20 cellular contexts compared by ENCODE assay signal in the genomic region with DNA sequence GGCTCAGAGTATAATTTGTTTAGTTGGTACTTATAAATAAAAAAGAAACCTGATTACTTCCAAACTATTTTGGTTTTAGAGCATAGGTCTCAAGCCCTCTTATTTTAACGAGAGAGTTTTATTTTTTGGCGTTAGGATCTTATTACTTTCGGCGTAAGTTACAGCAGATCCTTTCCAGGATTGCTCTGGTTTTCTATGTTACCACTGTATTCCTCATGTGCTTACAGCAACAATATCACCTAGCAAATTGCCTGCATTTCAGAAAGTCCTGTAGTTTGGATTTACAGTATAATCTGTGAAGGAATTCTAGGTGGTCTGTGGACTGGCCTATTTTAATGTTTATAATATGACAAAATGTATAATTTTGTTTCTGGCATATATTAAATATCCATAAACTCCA. TPM values are rescaled to one million over a fixed set of nuclear protein-coding genes. Genes with fewer than 3 reads are reported as not detected.
DNase-seq lines count a peak whose midpoint lies in the region; ATAC-seq, FAIRE-seq and TF ChIP-seq lines count a peak whose summit lies in the region.
"Had no signal": no experiment of that assay in that cellular context is flagged by ENCODE, and none has a peak within 500 bp of the region (broad histone marks: within the 10 kb centered on the region; RNA-seq: fewer than 3 reads in every experiment).

No MANE protein-coding gene starts in this region.

- H3K79me2 ChIP-seq in astrocyte (ENCODE audit: insufficient read depth, low read length) (no peaks in the 10 kb centered on the region), keratinocyte (ENCODE audit: control insufficient read depth, insufficient read depth, low read length) (no peaks in the 10 kb centered on the region)

- H3K36me3 ChIP-seq in astrocyte (ENCODE audit: insufficient read depth, low read length) (no peaks in the 10 kb centered on the region), keratinocyte (ENCODE audit: control insufficient read depth in 2 of 2, extremely low read depth in 1 of 2, insufficient read depth in 2 of 2, low read length in 2 of 2) (peaks cover 0 to 3% of the 10 kb centered on the region in 2 experiments)

- H3K9me3 Mint-ChIP-seq in Calu3 (ENCODE audit: low read depth, unreplicated experiment), result no peaks in the 10 kb centered on the region
- H3K9me3 Mint-ChIP-seq in astrocyte (ENCODE audit: unreplicated experiment), result no peaks in the 10 kb centered on the region
- H3K9me3 Mint-ChIP-seq: natural killer cell treated with Interleukin-12 subunit alpha and Interleukin-12 subunit beta and Interleukin-15 and Interleukin-18, amount 100 ng/mL, for 72 hours had no signal

- CTCF ChIA-PET in Calu3 (lab: Charles Lee), result no interaction called here

- H2AFZ ChIP-seq in astrocyte (ENCODE audit: low read depth, low read length) (no peak overlapping the region), keratinocyte (ENCODE audit: control insufficient read depth, low read length) (no peak overlapping the region)

- peak overlapping the region; percentile 100 for H3K27ac Mint-ChIP-seq in Calu3 (ENCODE audit: unreplicated experiment)
- peak overlapping the region; percentile 41 for H3K27ac Mint-ChIP-seq in astrocyte (ENCODE audit: unreplicated experiment)
- H3K27ac Mint-ChIP-seq: activated CD4-positive, alpha-beta memory T cell treated with anti-CD3 and anti-CD28 coated beads, Interleukin-2, amount 10 ng/mL, durations not matched to agents 7 days and 5 days; activated naive CD4-positive, alpha-beta T cell treated with anti-CD3 and anti-CD28 coated beads for 36 hours; CD4-positive, alpha-beta memory T cell; T-helper 17 cell had no signal

- dilution Hi-C loops in keratinocyte (cut with MboI; ENCODE audit: extremely low pct_ligation_motif_present, low sequenced_read_pairs), result no loop called here

- FAIRE-seq in astrocyte (lab: Jason Lieb, UNC) (no peak), keratinocyte (lab: Jason Lieb, UNC) (no peak)
- FAIRE-seq: H1 had no signal

- intact Hi-C loops in Calu3 (cut with micrococcal nuclease; ENCODE audit: unreplicated experiment), result no loop called here
- intact Hi-C loops in sciatic nerve (cut with DNase I), result no loop called here

- ATAC-seq in sciatic nerve (peak; percentile 59), GM21825 (IDR thresholded peaks at IDR 0.05; ENCODE audit: unreplicated experiment) (no peak), HG02642 (IDR thresholded peaks at IDR 0.05; ENCODE audit: poor library complexity, unreplicated experiment) (no peak)
- ATAC-seq: T-helper 17 cell had no signal

- H3K27me3 Mint-ChIP-seq in Calu3 (ENCODE audit: unreplicated experiment) (no peaks in the 10 kb centered on the region), astrocyte (ENCODE audit: low read depth, unreplicated experiment) (no peaks in the 10 kb centered on the region)
- H3K27me3 Mint-ChIP-seq: activated CD4-positive, alpha-beta memory T cell treated with anti-CD3 and anti-CD28 coated beads, Interleukin-2, amount 10 ng/mL, durations not matched to agents 7 days and 5 days; CD4-positive, alpha-beta memory T cell; natural killer cell treated with Interleukin-12 subunit alpha and Interleukin-12 subunit beta and Interleukin-15 and Interleukin-18, amount 100 ng/mL, for 72 hours; T-helper 17 cell had no signal

- no peaks in the 10 kb centered on the region for H3K9me1 ChIP-seq in keratinocyte (ENCODE audit: control insufficient read depth, extremely low read depth, insufficient read depth, low read length)

- H3K36me3 Mint-ChIP-seq in Calu3 (ENCODE audit: insufficient read depth, unreplicated experiment) (peaks cover 7% of the 10 kb centered on the region), astrocyte (ENCODE audit: low read depth, unreplicated experiment) (peaks cover 18% of the 10 kb centered on the region)

- H4K20me1 ChIP-seq in astrocyte (ENCODE audit: insufficient read depth, low read length) (no peaks in the 10 kb centered on the region), keratinocyte (ENCODE audit: control insufficient read depth, extremely low read depth, insufficient read depth, low read length) (no peaks in the 10 kb centered on the region)

- no peak for DNase-seq in Calu3
- DNase-seq in astrocyte (ENCODE audit: low read depth), result no peak
- DNase-seq in keratinocyte (ENCODE audit: low read depth, low spot score), result no peak
- DNase-seq in sciatic nerve (ENCODE audit: low spot score), result no peak
- no peak for DNase-seq in NCI-H2171 (lab: John Stamatoyannopoulos, UW)
- DNase-seq in DMS 273 treated with DMSO at 0.1 percent for 48 hours (lab: John Stamatoyannopoulos, UW), result no peak
- DNase-seq: activated CD4-positive, alpha-beta memory T cell treated with anti-CD3 and anti-CD28 coated beads, Interleukin-2, amount 10 ng/mL, durations not matched to agents 7 days and 5 days; activated naive CD4-positive, alpha-beta T cell treated with anti-CD3 and anti-CD28 coated beads for 36 hours; activated T-cell treated with anti-CD3 and anti-CD28 coated beads, Interleukin-2, amount 50 U/mL, for 1 hour; CD4-positive, alpha-beta memory T cell; cortex of kidney; DMS79 treated with DMSO at 0.1 percent for 48 hours; NCI-H2029 treated with DMSO at 0.1 percent for 48 hours; NCI-H510A treated with DMSO at 0.1 percent for 48 hours; stimulated activated CD4-positive, alpha-beta T cell treated with anti-CD3 and anti-CD28 coated beads, Interleukin-12 subunit alpha, Interleukin-12 subunit beta, amount 100 ng/mL, for 4 hours; T-helper 17 cell had no signal

- no peaks in the 10 kb centered on the region for H3K9me3 ChIP-seq in astrocyte (ENCODE audit: insufficient read depth, low read depth, low read length)
- no peaks in the 10 kb centered on the region for H3K9me3 ChIP-seq in keratinocyte (ENCODE audit: control insufficient read depth, low read depth, low read length)

- H3K4me2 ChIP-seq in astrocyte (ENCODE audit: low read length) (peak overlapping the region; percentile 62), keratinocyte (ENCODE audit: control insufficient read depth, extremely low read depth, insufficient read depth, low read depth, low read length) (peak overlapping the region; percentile 23)

- TF ChIP-seq CTCF in Calu3 (IDR thresholded peaks at IDR 0.05; ENCODE audit: unreplicated experiment) (no peak), astrocyte (IDR thresholded peaks at IDR 0.05; ENCODE audit: insufficient read depth, low read depth, low read length) (no peak), keratinocyte (optimal IDR thresholded peaks at IDR 0.05 in 1 of 3, IDR thresholded peaks at IDR 0.05 in 1 of 3, conservative IDR thresholded peaks at IDR 0.05 in 1 of 3; ENCODE audit: extremely low read depth in 1 of 3, insufficient read depth in 2 of 3, low read length in 3 of 3) (no peak)

- H3K4me1 Mint-ChIP-seq in Calu3 (ENCODE audit: low read depth, unreplicated experiment) (peaks cover 14% of the 10 kb centered on the region), astrocyte (ENCODE audit: low read depth, unreplicated experiment) (peaks cover 35% of the 10 kb centered on the region)

- BruUV-seq in Calu3 (replicated peaks; lab: Mats Ljungman, UMichigan), result TSS peak; percentile 79

- H3K4me1 ChIP-seq in astrocyte (ENCODE audit: insufficient read depth, low read length) (peaks cover 27% of the 10 kb centered on the region), keratinocyte (ENCODE audit: control insufficient read depth, extremely low read depth, insufficient read depth, low read length) (peaks cover 13% of the 10 kb centered on the region)

- no peaks in the 10 kb centered on the region for H3K27me3 ChIP-seq in astrocyte (ENCODE audit: insufficient read depth, low read length)
- no peaks in the 10 kb centered on the region for H3K27me3 ChIP-seq in keratinocyte (ENCODE audit: control insufficient read depth, extremely low read depth, insufficient read depth, low read length)

- H3K4me3 ChIP-seq in astrocyte (ENCODE audit: insufficient read depth, low read depth, low read length), result no peak overlapping the region
- H3K4me3 ChIP-seq in keratinocyte (ENCODE audit: control insufficient read depth in 2 of 3, extremely low read depth in 1 of 3, insufficient read depth in 2 of 3, low read depth in 1 of 3, low read length in 3 of 3), result no peak overlapping the region

- H3K4me3 Mint-ChIP-seq in Calu3 (ENCODE audit: low read depth, unreplicated experiment) (no peak overlapping the region), astrocyte (ENCODE audit: unreplicated experiment) (no peak overlapping the region)
- H3K4me3 Mint-ChIP-seq: activated CD4-positive, alpha-beta memory T cell treated with anti-CD3 and anti-CD28 coated beads, Interleukin-2, amount 10 ng/mL, durations not matched to agents 7 days and 5 days; activated naive CD4-positive, alpha-beta T cell treated with anti-CD3 and anti-CD28 coated beads for 36 hours; CD4-positive, alpha-beta memory T cell; T-helper 17 cell had no signal

- H3K27ac ChIP-seq in astrocyte (ENCODE audit: low read depth, low read length) (peak overlapping the region; percentile 44), keratinocyte (ENCODE audit: control insufficient read depth, insufficient read depth, low read length) (no peak overlapping the region)

- H3K9ac ChIP-seq in astrocyte (ENCODE audit: low read length), result no peak overlapping the region
- no peak overlapping the region for H3K9ac ChIP-seq in keratinocyte (ENCODE audit: control insufficient read depth, extremely low read depth, insufficient read depth, low read length)

RNA-seq across cellular contexts. Expression of gene TRMT11, which starts 54.1 kb away (rescaled TPM):
- total RNA-seq in Calu3 (2022), result 20.2 and 27.7 TPM in 2 replicates
- total RNA-seq in astrocyte, result 17.0 and 18.2 TPM in 2 replicates
- polyA plus RNA-seq in keratinocyte, result 14.7 to 23.0 TPM (median 15.0 TPM) in 3 replicates
- polyA plus RNA-seq in keratinocyte (2011; ENCODE audit: low read depth), result 14.9 TPM
- polyA plus RNA-seq in keratinocyte (2011; cell fraction: cytosol; rRNA removed), result 11.9 and 20.6 TPM in 2 replicates
- 23.0 and 33.3 TPM in 2 replicates for polyA plus RNA-seq in keratinocyte (2011; cell fraction: nucleus; rRNA removed)
- 10.7 and 13.5 TPM in 2 replicates for polyA plus RNA-seq in keratinocyte (2012; ENCODE audit: low replicate concordance)
- polyA minus RNA-seq in keratinocyte, result 1.1 to 30.8 TPM (median 9.2 TPM) in 3 replicates
- polyA minus RNA-seq in keratinocyte (2011; cell fraction: cytosol; rRNA and poly(A)+ RNA removed), result 6.5 TPM
- polyA minus RNA-seq in keratinocyte (2011; cell fraction: nucleus; rRNA and poly(A)+ RNA removed), result 19.7 and 29.3 TPM in 2 replicates
- 29.2 TPM for total RNA-seq in sciatic nerve
